12 cellular contexts compared by ENCODE assay signal in genomic region chr13:113205428-113205931, GRCh38. TPM values are rescaled to one million over a fixed set of nuclear protein-coding genes. Genes with fewer than 3 reads are reported as not detected.
DNase-seq lines count a peak whose midpoint lies in the region; ATAC-seq and TF ChIP-seq lines count a peak whose summit lies in the region.
"Had no signal": no experiment of that assay in that cellular context is flagged by ENCODE, and none has a peak within 500 bp of the region (broad histone marks: within the 10 kb centered on the region; RNA-seq: fewer than 3 reads in every experiment).

No MANE protein-coding gene starts in this region.

- peaks cover 6% of the 10 kb centered on the region for H3F3A ChIP-seq in smooth muscle cell (ENCODE audit: low read depth)

- H3K4me1 ChIP-seq in smooth muscle cell (ENCODE audit: low read depth), result peaks cover 6% of the 10 kb centered on the region

- H3K27me3 Mint-ChIP-seq in neural crest cell (ENCODE audit: low read depth), result no peaks in the 10 kb centered on the region

- 88% methylated on average over 5 of the region's 5 CpGs for WGBS in smooth muscle cell (ENCODE audit: low lambda C conversion rate)

- no peaks in the 10 kb centered on the region for H3K36me3 ChIP-seq in smooth muscle cell (ENCODE audit: low read depth)

- H3K4me3 Mint-ChIP-seq in neural crest cell, result peak overlapping the region; percentile 93

- DNase-seq in SIG-M5 treated with dmso at 0.1 percent for 504 hours (lab: John Stamatoyannopoulos, UW; ENCODE audit: unreplicated experiment) (peak; percentile 34), SIG-M5 (lab: John Stamatoyannopoulos, UW) (no peak), OCI-M1 (lab: John Stamatoyannopoulos, UW) (peak; percentile 21), choroid plexus epithelial cell (ENCODE audit: low read depth) (peak; percentile 53), neural crest cell (ENCODE audit: low read depth, low spot score) (no peak), smooth muscle cell (lab: John Stamatoyannopoulos, UW; ENCODE audit: unreplicated experiment) (no peak)
- DNase-seq: KG1, lower lobe of right lung, NCI-H526, T-helper 9 cell had no signal

- no peak for ATAC-seq in HG03175 (IDR thresholded peaks at IDR 0.05; ENCODE audit: unreplicated experiment)
- no peak for ATAC-seq in GM19324 (IDR thresholded peaks at IDR 0.05; ENCODE audit: low FRiP score, unreplicated experiment)
- ATAC-seq: lower lobe of right lung had no signal

- H3K27me3 ChIP-seq in smooth muscle cell (ENCODE audit: low read depth), result no peaks in the 10 kb centered on the region

- H3K9ac ChIP-seq in smooth muscle cell (ENCODE audit: low read depth), result no peak overlapping the region

- no peaks in the 10 kb centered on the region for H3K36me3 Mint-ChIP-seq in neural crest cell (ENCODE audit: low read depth)

- peaks cover 54% of the 10 kb centered on the region for H4K20me1 ChIP-seq in smooth muscle cell (ENCODE audit: low read depth)

- H3K4me3 ChIP-seq in choroid plexus epithelial cell (ENCODE audit: low read depth, low read length), result no peak overlapping the region
- no peak overlapping the region for H3K4me3 ChIP-seq in smooth muscle cell
- H3K4me3 ChIP-seq: lower lobe of right lung had no signal

- no peak overlapping the region for H2AFZ ChIP-seq in smooth muscle cell (ENCODE audit: low read depth)

- peaks cover 35% of the 10 kb centered on the region for H3K4me1 Mint-ChIP-seq in neural crest cell

- H3K9me3 ChIP-seq in smooth muscle cell (replicated peaks; ENCODE audit: low read depth), result no peaks in the 10 kb centered on the region
- H3K9me3 ChIP-seq: lower lobe of right lung had no signal

- no peak overlapping the region for H3K27ac ChIP-seq in smooth muscle cell (ENCODE audit: low read depth)
- H3K27ac ChIP-seq: lower lobe of right lung had no signal

- no peak for TF ChIP-seq CTCF in choroid plexus epithelial cell (conservative IDR thresholded peaks at IDR 0.05; ENCODE audit: low read depth, low read length)
- no peak for TF ChIP-seq CTCF in neural crest cell (conservative IDR thresholded peaks at IDR 0.05)
- no peak for TF ChIP-seq CTCF in smooth muscle cell (IDR thresholded peaks at IDR 0.05; ENCODE audit: borderline replicate concordance, insufficient read depth, poor library complexity, severe bottlenecking)

- no peak overlapping the region for H3K4me2 ChIP-seq in smooth muscle cell

- peaks cover 80% of the 10 kb centered on the region for H3K79me2 ChIP-seq in smooth muscle cell (ENCODE audit: low read depth)

- H3K9me3 Mint-ChIP-seq in neural crest cell, result no peaks in the 10 kb centered on the region

- H3K27ac Mint-ChIP-seq in neural crest cell (ENCODE audit: unreplicated experiment), result no peak overlapping the region

RNA-seq across cellular contexts. Expression of gene PCID2, which starts 3.0 kb away (rescaled TPM):
- total RNA-seq in neural crest cell (56.9 and 60.4 TPM in 2 replicates), smooth muscle cell (25.5 and 27.1 TPM in 2 replicates)
- polyA plus RNA-seq in smooth muscle cell, result 26.2 and 32.5 TPM in 2 replicates

RNA-seq across cellular contexts. Expression of gene CUL4A, which starts 3.9 kb away (rescaled TPM):
- total RNA-seq in neural crest cell, result 63.0 and 63.9 TPM in 2 replicates
- 61.5 and 62.7 TPM in 2 replicates for total RNA-seq in smooth muscle cell
- 40.3 and 42.3 TPM in 2 replicates for polyA plus RNA-seq in smooth muscle cell

RNA-seq across cellular contexts. Expression of gene PROZ, which starts 47.0 kb away (rescaled TPM):
- total RNA-seq in neural crest cell, result not detected in 2 replicates
- total RNA-seq in smooth muscle cell, result not detected in 2 replicates
- polyA plus RNA-seq in smooth muscle cell, result not detected in 2 replicates
- total RNA-seq: lower lobe of right lung had no signal

Comparison
In these comparisons a context has a peak if more than half of its experiments do, and no peak if none do; other contexts are left out.
1. DNase-seq: peak in SIG-M5 treated with dmso at 0.1 percent for 504 hours (single experiment), OCI-M1 (single experiment) and choroid plexus epithelial cell (single experiment); none in SIG-M5 (single experiment), neural crest cell (single experiment) and smooth muscle cell (single experiment).